ENCODE assay signal across 1 cellular context in genomic region chr7:2306688-2307087, GRCh38.
TF ChIP-seq lines count a peak whose summit lies in the region.

No MANE protein-coding gene starts in this region.

TF ChIP-seq in WTC11, 78 proteins besides CTCF, POLR2A, EP300 and RAD21 (continued from another document):
- no peak for TF ChIP-seq AFF4 (CRISPR knock-in tag; IDR thresholded peaks at IDR 0.05; ENCODE audit: borderline replicate concordance)
- TF ChIP-seq SP1 (CRISPR knock-in tag; conservative IDR thresholded peaks at IDR 0.05): no peak
